In the genomic region with DNA sequence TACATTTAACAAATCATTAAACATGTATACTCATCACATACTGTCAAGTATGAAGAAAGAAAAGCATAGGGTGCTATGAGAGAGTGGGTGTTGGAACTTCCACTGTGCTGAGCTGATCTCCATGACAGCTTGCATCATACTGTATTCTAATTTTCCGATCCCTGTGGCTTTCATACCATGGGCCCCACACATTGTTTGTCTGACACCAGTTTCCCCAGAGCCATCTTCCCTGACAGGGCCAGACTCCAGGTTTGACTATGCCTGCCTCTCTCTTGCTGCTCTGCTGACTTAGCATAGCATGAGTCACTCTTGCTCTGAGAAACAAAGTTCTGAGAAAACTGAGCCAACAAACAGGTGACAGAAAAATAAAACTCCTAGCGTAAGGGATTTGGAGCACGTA, we compare ENCODE assay signal across 10 cellular contexts. TPM values are rescaled to one million over a fixed set of nuclear protein-coding genes. Genes with fewer than 3 reads are reported as not detected.
DNase-seq lines count a peak whose midpoint lies in the region; ATAC-seq and TF ChIP-seq lines count a peak whose summit lies in the region.
"Had no signal": no experiment of that assay in that cellular context is flagged by ENCODE, and none has a peak within 500 bp of the region (broad histone marks: within the 10 kb centered on the region; RNA-seq: fewer than 3 reads in every experiment).

No MANE protein-coding gene starts in this region.

- H3K27me3 Mint-ChIP-seq in activated naive CD4-positive, alpha-beta T cell treated with anti-CD3 and anti-CD28 coated beads for 36 hours (ENCODE audit: low read depth): peaks cover 1% of the 10 kb centered on the region

- no peaks in the 10 kb centered on the region for H3K27me3 ChIP-seq in upper lobe of right lung

- no peaks in the 10 kb centered on the region for H3K9me3 ChIP-seq in upper lobe of right lung

- H3K4me1 Mint-ChIP-seq in activated naive CD4-positive, alpha-beta T cell treated with anti-CD3 and anti-CD28 coated beads for 36 hours (ENCODE audit: low read depth): peaks cover 28% of the 10 kb centered on the region

- peak; percentile 37 to 49 for DNase-seq in activated CD4-positive, alpha-beta T cell treated with anti-CD3 and anti-CD28 coated beads for 24 hours (ENCODE audit: low read depth in 2 of 2)
- no peak for DNase-seq in activated CD4-positive, alpha-beta T cell treated with anti-CD3 and anti-CD28 coated beads for 1 hour
- peak; percentile 86 for DNase-seq in activated naive CD4-positive, alpha-beta T cell treated with anti-CD3 and anti-CD28 coated beads for 36 hours
- peak; percentile 15 for DNase-seq in stimulated activated CD8-positive, alpha-beta memory T cell treated with anti-CD3 and anti-CD28 coated beads, Interleukin-7, amount 100 ng/mL, for 24 hours (ENCODE audit: low read depth)
- DNase-seq in iPS-NIHi7 (ENCODE audit: extremely low spot score): no peak
- DNase-seq in upper lobe of right lung: no peak
- no peak for DNase-seq in SIG-M5 treated with dmso at 0.1 percent for 504 hours (lab: John Stamatoyannopoulos, UW; ENCODE audit: unreplicated experiment)

- no peak for TF ChIP-seq CTCF in upper lobe of right lung (IDR thresholded peaks at IDR 0.05)

- peaks cover 3% of the 10 kb centered on the region for H3K9me3 Mint-ChIP-seq in activated naive CD4-positive, alpha-beta T cell treated with anti-CD3 and anti-CD28 coated beads for 36 hours

- H3K36me3 ChIP-seq in upper lobe of right lung: no peaks in the 10 kb centered on the region

- no peak overlapping the region for H3K4me3 Mint-ChIP-seq in activated naive CD4-positive, alpha-beta T cell treated with anti-CD3 and anti-CD28 coated beads for 36 hours

- H3K27ac Mint-ChIP-seq in activated naive CD4-positive, alpha-beta T cell treated with anti-CD3 and anti-CD28 coated beads for 36 hours: peak overlapping the region; percentile 46

- ATAC-seq in HG03108 (IDR thresholded peaks at IDR 0.05; ENCODE audit: unreplicated experiment) (peak; percentile 56), upper lobe of right lung (no peak)
- ATAC-seq: left lobe of liver had no signal

- intact Hi-C loops in activated naive CD4-positive, alpha-beta T cell treated with anti-CD3 and anti-CD28 coated beads for 36 hours (cut with micrococcal nuclease): loop anchor here (1.0 to 5.0 kb wide), 13 partner anchors 22 to 600 kb away; partner anchors contain the start of genes EAF2, GOLGB1, HCLS1 and IQCB1
- intact Hi-C loops in upper lobe of right lung (cut with DNase I): no loop called here

- no peak overlapping the region for H3K4me3 ChIP-seq in upper lobe of right lung

- no peak overlapping the region for H3K27ac ChIP-seq in upper lobe of right lung

- H3K4me1 ChIP-seq in upper lobe of right lung: no peaks in the 10 kb centered on the region

- CTCF ChIA-PET in activated naive CD4-positive, alpha-beta T cell treated with anti-CD3 and anti-CD28 coated beads for 36 hours (lab: Charles Lee): interaction anchor here (0.5 kb wide), 1 partner anchor 182 kb away, joined by 3 read pairs; no protein-coding TSS in a partner anchor

- peaks cover 3% of the 10 kb centered on the region for H3K36me3 Mint-ChIP-seq in activated naive CD4-positive, alpha-beta T cell treated with anti-CD3 and anti-CD28 coated beads for 36 hours (ENCODE audit: low read depth)

RNA-seq across cellular contexts. Expression of gene CASR, which starts 37.0 kb away (rescaled TPM):
- not detected for total RNA-seq in activated naive CD4-positive, alpha-beta T cell treated with anti-CD3 and anti-CD28 coated beads for 36 hours
- 0.20 TPM for total RNA-seq in upper lobe of right lung
- total RNA-seq: dermis microvascular lymphatic vessel endothelial cell had no signal

Comparison
In these comparisons a context has a peak if more than half of its experiments do, and no peak if none do; other contexts are left out.
1. DNase-seq: peak in activated CD4-positive, alpha-beta T cell treated with anti-CD3 and anti-CD28 coated beads for 24 hours (2 of 2), activated naive CD4-positive, alpha-beta T cell treated with anti-CD3 and anti-CD28 coated beads for 36 hours (single experiment) and stimulated activated CD8-positive, alpha-beta memory T cell treated with anti-CD3 and anti-CD28 coated beads, Interleukin-7, amount 100 ng/mL, for 24 hours (single experiment); none in activated CD4-positive, alpha-beta T cell treated with anti-CD3 and anti-CD28 coated beads for 1 hour (single experiment), iPS-NIHi7 (single experiment), upper lobe of right lung (single experiment) and SIG-M5 treated with dmso at 0.1 percent for 504 hours (single experiment).